10 cellular contexts compared by ENCODE assay signal in the genomic region with DNA sequence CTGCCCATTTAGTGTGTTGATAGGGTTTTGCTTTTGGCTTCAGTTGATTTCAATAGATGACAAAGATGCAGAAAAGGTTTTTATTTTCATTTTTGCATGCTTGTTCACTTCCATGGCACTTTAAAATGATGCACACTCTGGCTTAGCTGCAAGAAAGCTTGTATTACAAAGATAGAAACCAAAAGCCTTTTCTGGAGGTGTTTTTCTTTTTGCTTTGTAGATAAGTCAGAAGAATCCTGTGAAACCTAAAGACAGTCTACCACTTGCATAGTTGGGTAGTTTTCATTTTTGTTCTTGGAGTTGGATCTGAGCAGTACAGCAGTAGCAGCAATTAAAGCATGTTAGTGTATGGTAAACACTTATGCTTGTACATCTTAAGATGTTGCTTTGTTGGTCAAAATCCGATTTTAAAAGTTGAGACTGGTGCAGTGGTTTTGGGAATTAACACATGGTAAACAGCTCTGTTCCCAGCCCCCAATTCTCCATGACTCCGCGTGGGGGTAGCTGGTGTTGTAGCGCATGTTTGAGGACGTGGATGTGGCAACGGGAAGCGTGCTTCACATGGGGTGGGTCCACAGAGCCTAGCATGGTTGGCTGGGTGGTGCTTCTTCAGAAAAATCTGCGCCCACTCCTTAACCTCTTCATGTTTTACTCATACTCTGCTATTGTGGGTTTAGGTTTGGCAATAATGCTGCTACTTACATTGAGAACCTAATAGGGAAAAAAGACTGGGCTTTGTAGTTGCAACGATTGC. TPM values are rescaled to one million over a fixed set of nuclear protein-coding genes. Genes with fewer than 3 reads are reported as not detected.
A peak's percentile ranks its signal among the peaks of the same experiment; 100 is the strongest.
DNase-seq lines count a peak whose midpoint lies in the region; ATAC-seq and TF ChIP-seq lines count a peak whose summit lies in the region.
"Had no signal": no experiment of that assay in that cellular context is flagged by ENCODE, and none has a peak within 500 bp of the region (broad histone marks: within the 10 kb centered on the region; RNA-seq: fewer than 3 reads in every experiment).

No MANE protein-coding gene starts in this region.

- H3K36me3 ChIP-seq in mucosa of descending colon (ENCODE audit: low read depth) = no peaks in the 10 kb centered on the region
- no peaks in the 10 kb centered on the region for H3K36me3 ChIP-seq in effector memory CD4-positive, alpha-beta T cell (ENCODE audit: control insufficient read depth, insufficient read depth, low read length)
- H3K36me3 ChIP-seq: thoracic aorta had no signal

- H3K4me3 ChIP-seq in mucosa of descending colon = no peak overlapping the region
- no peak overlapping the region for H3K4me3 ChIP-seq in effector memory CD4-positive, alpha-beta T cell (ENCODE audit: insufficient read depth, low read depth, low read length, poor library complexity, severe bottlenecking)
- H3K4me3 ChIP-seq: A549, thoracic aorta had no signal

- H3K9me3 ChIP-seq in mucosa of descending colon = no peaks in the 10 kb centered on the region
- H3K9me3 ChIP-seq in effector memory CD4-positive, alpha-beta T cell (ENCODE audit: control insufficient read depth, low read length) = no peaks in the 10 kb centered on the region
- H3K9me3 ChIP-seq: A549, thoracic aorta had no signal

- no peak overlapping the region for H3K27ac ChIP-seq in effector memory CD4-positive, alpha-beta T cell (ENCODE audit: insufficient read depth, low read length, poor library complexity, severe bottlenecking)
- H3K27ac ChIP-seq: A549, thoracic aorta had no signal

- intact Hi-C loops in activated CD4-positive, alpha-beta memory T cell treated with anti-CD3 and anti-CD28 coated beads for 36 hours (cut with micrococcal nuclease) = loop anchor here (1.0 to 2.0 kb wide), 5 partner anchors 15 to 86 kb away; no protein-coding TSS in a partner anchor
- intact Hi-C loops in mucosa of descending colon (cut with DNase I, micrococcal nuclease) = no loop called here

- peak overlapping the region; percentile 63 for H3K4me3 Mint-ChIP-seq in activated CD4-positive, alpha-beta memory T cell treated with anti-CD3 and anti-CD28 coated beads for 36 hours
- peak overlapping the region; percentile 69 for H3K4me3 Mint-ChIP-seq in stimulated activated effector memory CD8-positive, alpha-beta T cell treated with anti-CD3 and anti-CD28 coated beads, Interleukin-12 subunit alpha, Interleukin-12 subunit beta, amount 100 ng/mL, for 72 hours

- peak overlapping the region; percentile 94 for H3K27ac Mint-ChIP-seq in activated CD4-positive, alpha-beta memory T cell treated with anti-CD3 and anti-CD28 coated beads for 36 hours
- H3K27ac Mint-ChIP-seq in stimulated activated effector memory CD8-positive, alpha-beta T cell treated with anti-CD3 and anti-CD28 coated beads, Interleukin-12 subunit alpha, Interleukin-12 subunit beta, amount 100 ng/mL, for 72 hours = peak overlapping the region; percentile 91

- no peaks in the 10 kb centered on the region for H3K36me3 Mint-ChIP-seq in activated CD4-positive, alpha-beta memory T cell treated with anti-CD3 and anti-CD28 coated beads for 36 hours
- H3K36me3 Mint-ChIP-seq in stimulated activated effector memory CD8-positive, alpha-beta T cell treated with anti-CD3 and anti-CD28 coated beads, Interleukin-12 subunit alpha, Interleukin-12 subunit beta, amount 100 ng/mL, for 72 hours = no peaks in the 10 kb centered on the region

- CTCF ChIA-PET in activated CD4-positive, alpha-beta memory T cell treated with anti-CD3 and anti-CD28 coated beads for 36 hours (lab: Charles Lee) = interaction anchor here (0.6 to 1.0 kb wide), 4 partner anchors 15 to 160 kb away, joined by 3 to 5 read pairs (median 4); no protein-coding TSS in a partner anchor

- H3K4me1 ChIP-seq in mucosa of descending colon (ENCODE audit: low read depth) = no peaks in the 10 kb centered on the region
- peaks cover 5% of the 10 kb centered on the region for H3K4me1 ChIP-seq in effector memory CD4-positive, alpha-beta T cell (ENCODE audit: control insufficient read depth, insufficient read depth, low read length, poor library complexity, severe bottlenecking)

- ATAC-seq in HG02642 (IDR thresholded peaks at IDR 0.05; ENCODE audit: poor library complexity, unreplicated experiment) = peak; percentile 44
- ATAC-seq in stimulated activated effector memory CD8-positive, alpha-beta T cell treated with anti-CD3 and anti-CD28 coated beads, Interleukin-12 subunit alpha, Interleukin-12 subunit beta, amount 100 ng/mL, for 72 hours = peak; percentile 92
- no peak for ATAC-seq in mucosa of descending colon
- ATAC-seq: A549 had no signal

- H3K4me1 Mint-ChIP-seq in activated CD4-positive, alpha-beta memory T cell treated with anti-CD3 and anti-CD28 coated beads for 36 hours (ENCODE audit: low read depth) = peaks cover 77% of the 10 kb centered on the region
- peaks cover 83% of the 10 kb centered on the region for H3K4me1 Mint-ChIP-seq in stimulated activated effector memory CD8-positive, alpha-beta T cell treated with anti-CD3 and anti-CD28 coated beads, Interleukin-12 subunit alpha, Interleukin-12 subunit beta, amount 100 ng/mL, for 72 hours

- POLR2A ChIA-PET in activated CD4-positive, alpha-beta memory T cell treated with anti-CD3 and anti-CD28 coated beads for 36 hours (lab: Charles Lee) = interaction anchor here (0.6 to 2.1 kb wide), 7 partner anchors 10 to 161 kb away, joined by 3 to 15 read pairs (median 5); no protein-coding TSS in a partner anchor

- DNase-seq in activated CD4-positive, alpha-beta T cell treated with anti-CD3 and anti-CD28 coated beads for 48 hours = peak; percentile 70
- no peak for DNase-seq in activated CD4-positive, alpha-beta T cell treated with anti-CD3 and anti-CD28 coated beads, Interleukin-2, amount 50 U/mL, for 1 hour
- peak; percentile 69 for DNase-seq in activated CD4-positive, alpha-beta memory T cell treated with anti-CD3 and anti-CD28 coated beads for 36 hours
- peak in 1 of 2 donors; percentile 71 for DNase-seq in stimulated activated effector memory CD8-positive, alpha-beta T cell treated with anti-CD3 and anti-CD28 coated beads, Interleukin-12 subunit alpha, Interleukin-12 subunit beta, amount 100 ng/mL, for 72 hours (ENCODE audit: low spot score in 2 of 2)
- DNase-seq in mucosa of descending colon = no peak
- no peak for DNase-seq in effector memory CD4-positive, alpha-beta T cell
- no peak for DNase-seq in DMS79 treated with DMSO at 0.1 percent for 48 hours (lab: John Stamatoyannopoulos, UW)

- no peaks in the 10 kb centered on the region for H3K27me3 Mint-ChIP-seq in activated CD4-positive, alpha-beta memory T cell treated with anti-CD3 and anti-CD28 coated beads for 36 hours

- H3K9me3 Mint-ChIP-seq in activated CD4-positive, alpha-beta memory T cell treated with anti-CD3 and anti-CD28 coated beads for 36 hours = no peaks in the 10 kb centered on the region
- H3K9me3 Mint-ChIP-seq in stimulated activated effector memory CD8-positive, alpha-beta T cell treated with anti-CD3 and anti-CD28 coated beads, Interleukin-12 subunit alpha, Interleukin-12 subunit beta, amount 100 ng/mL, for 72 hours = no peaks in the 10 kb centered on the region

- no peaks in the 10 kb centered on the region for H3K27me3 ChIP-seq in effector memory CD4-positive, alpha-beta T cell (replicated peaks; ENCODE audit: control insufficient read depth, insufficient read depth, low read length, poor library complexity, severe bottlenecking)

- no peak for TF ChIP-seq CTCF in mucosa of descending colon (IDR thresholded peaks at IDR 0.05)

RNA-seq across cellular contexts. Expression of a gene that starts 19.8 kb away (rescaled TPM):
- total RNA-seq in activated CD4-positive, alpha-beta memory T cell treated with anti-CD3 and anti-CD28 coated beads for 36 hours = 10 to 100 TPM; 34.6 to 36.2 TPM
- 10 to 100 TPM; 48.6 to 64.4 (median 51.5) TPM for total RNA-seq in mucosa of descending colon

Comparison
In these comparisons a context has a peak if more than half of its experiments do, and no peak if none do; other contexts are left out.
1. DNase-seq: peak in activated CD4-positive, alpha-beta T cell treated with anti-CD3 and anti-CD28 coated beads for 48 hours (single experiment) and activated CD4-positive, alpha-beta memory T cell treated with anti-CD3 and anti-CD28 coated beads for 36 hours (single experiment); none in activated CD4-positive, alpha-beta T cell treated with anti-CD3 and anti-CD28 coated beads, Interleukin-2, amount 50 U/mL, for 1 hour (single experiment), mucosa of descending colon (0 of 3), effector memory CD4-positive, alpha-beta T cell (0 of 3) and DMS79 treated with DMSO at 0.1 percent for 48 hours (single experiment).